In the genomic region with DNA sequence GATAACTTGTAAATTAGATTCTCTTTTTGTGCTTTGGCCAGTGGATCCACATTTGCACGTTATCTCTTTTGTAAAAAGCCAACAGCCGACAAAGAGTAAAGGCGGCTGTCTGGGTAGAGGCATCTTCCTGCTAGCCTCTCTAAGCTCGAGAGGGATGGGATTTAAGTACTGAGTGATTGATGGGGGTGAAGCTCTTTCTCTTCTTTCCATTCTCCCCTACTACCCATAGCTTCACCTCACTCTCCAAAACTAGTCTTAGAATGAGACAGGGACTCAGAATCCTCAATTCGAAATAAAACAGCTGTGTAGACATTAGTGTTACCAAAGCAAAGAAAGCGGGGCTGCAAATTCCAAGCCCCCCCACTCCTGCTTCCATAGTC, we compare ENCODE assay signal across 10 cellular contexts. TPM values are rescaled to one million over a fixed set of nuclear protein-coding genes. Genes with fewer than 3 reads are reported as not detected.
DNase-seq lines count a peak whose midpoint lies in the region; ATAC-seq and TF ChIP-seq lines count a peak whose summit lies in the region.
"Had no signal": no experiment of that assay in that cellular context is flagged by ENCODE, and none has a peak within 500 bp of the region (broad histone marks: within the 10 kb centered on the region; RNA-seq: fewer than 3 reads in every experiment).

No MANE protein-coding gene starts in this region.

- no peak overlapping the region for H3K27ac ChIP-seq in CD4-positive, CD25-positive, alpha-beta regulatory T cell (ENCODE audit: insufficient read depth, low read length, poor library complexity, severe bottlenecking)
- no peak overlapping the region for H3K27ac ChIP-seq in HUES6 (ENCODE audit: low read depth, low read length)
- peak overlapping the region in 4 of 5 donors; percentile 11 to 87 (median 35) for H3K27ac ChIP-seq in adrenal gland
- peak overlapping the region; percentile 53 for H3K27ac ChIP-seq in lower lobe of right lung

- peak overlapping the region in 2 of 4 donors; percentile 41 to 94 for H3K4me3 Mint-ChIP-seq in CD4-positive, CD25-positive, alpha-beta regulatory T cell

- TF ChIP-seq CTCF in adrenal gland (IDR thresholded peaks at IDR 0.05) (no peak), lower lobe of right lung (IDR thresholded peaks at IDR 0.05) (no peak)

- H3K9me3 Mint-ChIP-seq in CD4-positive, CD25-positive, alpha-beta regulatory T cell: peaks cover 0 to 2% (median 0%) of the 10 kb centered on the region in 7 donors

- peaks cover 12 to 33% (median 20%) of the 10 kb centered on the region in 4 donors for H3K4me1 Mint-ChIP-seq in CD4-positive, CD25-positive, alpha-beta regulatory T cell

- peaks cover 15% of the 10 kb centered on the region for H3K4me1 ChIP-seq in CD4-positive, CD25-positive, alpha-beta regulatory T cell (ENCODE audit: control insufficient read depth, insufficient read depth, low read length, poor library complexity, severe bottlenecking)
- peaks cover 58% of the 10 kb centered on the region for H3K4me1 ChIP-seq in HUES6 (ENCODE audit: control insufficient read depth, insufficient read depth, low read length)
- peaks cover 24 to 66% of the 10 kb centered on the region in 2 donors for H3K4me1 ChIP-seq in adrenal gland (replicated peaks in 1 of 2)
- peaks cover 46% of the 10 kb centered on the region for H3K4me1 ChIP-seq in lower lobe of right lung

- intact Hi-C loops in adrenal gland (cut with DNase I): no loop called here
- intact Hi-C loops in lower lobe of right lung (cut with DNase I): no loop called here

- H3K9me3 ChIP-seq in CD4-positive, CD25-positive, alpha-beta regulatory T cell (ENCODE audit: control insufficient read depth in 2 of 2, low read length in 2 of 2): no peaks in the 10 kb centered on the region
- H3K9me3 ChIP-seq in HUES6 (ENCODE audit: control insufficient read depth, insufficient read depth, low read depth, low read length) (no peaks in the 10 kb centered on the region), adrenal gland (replicated peaks in 1 of 3) (no peaks in the 10 kb centered on the region), lower lobe of right lung (no peaks in the 10 kb centered on the region)

- no peaks in the 10 kb centered on the region for H3K36me3 Mint-ChIP-seq in CD4-positive, CD25-positive, alpha-beta regulatory T cell

- ATAC-seq in CD4-positive, CD25-positive, alpha-beta regulatory T cell (ENCODE audit: low read depth in 2 of 2): no peak
- no peak for ATAC-seq in lower lobe of right lung
- ATAC-seq in HG02884 (IDR thresholded peaks at IDR 0.05; ENCODE audit: unreplicated experiment): no peak
- no peak for ATAC-seq in HG03025 (IDR thresholded peaks at IDR 0.05; ENCODE audit: low FRiP score, unreplicated experiment)

- WGBS in adrenal gland, 4 donors: 39 to 61% (median 46%) methylated on average over 6 of the region's 6 CpGs

- peak overlapping the region in 2 of 3 donors; percentile 1 to 27 for H3K27ac Mint-ChIP-seq in CD4-positive, CD25-positive, alpha-beta regulatory T cell

- DNase-seq in CD4-positive, CD25-positive, alpha-beta regulatory T cell: no peak
- no peak for DNase-seq in adrenal gland
- DNase-seq in lower lobe of right lung: no peak
- DNase-seq in dedifferentiated amniotic fluid mesenchymal stem cell (ENCODE audit: extremely low spot score): no peak
- DNase-seq in germinal center (ENCODE audit: low spot score): no peak
- DNase-seq: head of caudate nucleus; stimulated activated CD4-positive, alpha-beta T cell treated with anti-CD3 and anti-CD28 coated beads, Interleukin-2, amount 100 ng/mL, for 24 hours had no signal

- H3K9ac ChIP-seq in HUES6 (ENCODE audit: low read length): no peak overlapping the region

- TF ChIP-seq POLR2A in adrenal gland (IDR thresholded peaks at IDR 0.05): no peak

- no peaks in the 10 kb centered on the region for H3K36me3 ChIP-seq in CD4-positive, CD25-positive, alpha-beta regulatory T cell (ENCODE audit: control insufficient read depth, insufficient read depth, low read length)
- H3K36me3 ChIP-seq in HUES6 (ENCODE audit: control insufficient read depth, insufficient read depth, low read length): peaks cover 3% of the 10 kb centered on the region; the same call in 1 of the 2 replicates
- no peaks in the 10 kb centered on the region for H3K36me3 ChIP-seq in adrenal gland (replicated peaks in 1 of 2)
- no peaks in the 10 kb centered on the region for H3K36me3 ChIP-seq in lower lobe of right lung

- no peak overlapping the region for H3K4me3 ChIP-seq in CD4-positive, CD25-positive, alpha-beta regulatory T cell (ENCODE audit: low read depth, low read length)
- peak overlapping the region; percentile 92 for H3K4me3 ChIP-seq in HUES6 (ENCODE audit: low read depth, low read length)
- peak overlapping the region in 2 of 4 donors; percentile 16 to 75 for H3K4me3 ChIP-seq in adrenal gland
- H3K4me3 ChIP-seq in lower lobe of right lung: peak overlapping the region; percentile 90

- H3K27me3 Mint-ChIP-seq in CD4-positive, CD25-positive, alpha-beta regulatory T cell: peaks cover 7% of the 10 kb centered on the region

- no peaks in the 10 kb centered on the region for H3K27me3 ChIP-seq in CD4-positive, CD25-positive, alpha-beta regulatory T cell (ENCODE audit: control insufficient read depth, insufficient read depth, low read length)
- H3K27me3 ChIP-seq in HUES6 (ENCODE audit: control insufficient read depth, insufficient read depth, low read length): no peaks in the 10 kb centered on the region
- no peaks in the 10 kb centered on the region for H3K27me3 ChIP-seq in adrenal gland
- H3K27me3 ChIP-seq in lower lobe of right lung (ENCODE audit: low read depth): no peaks in the 10 kb centered on the region

RNA-seq across cellular contexts. Expression of a gene that starts 3.5 kb away (rescaled TPM):
- total RNA-seq in CD4-positive, CD25-positive, alpha-beta regulatory T cell: 18.3 TPM
- 1 to 10 TPM; 3.7 to 7.7 (median 4.5) TPM for polyA plus RNA-seq in CD4-positive, CD25-positive, alpha-beta regulatory T cell
- total RNA-seq in adrenal gland (100 to 1,000 TPM in 7 of 8 donors, 10 to 100 TPM in 1; 55.3 to 231 (median 138) TPM), lower lobe of right lung (46.1 TPM)
- polyA plus RNA-seq in adrenal gland: 10 to 100 TPM; 43.4 to 57.8 (median 56.1) TPM

RNA-seq across cellular contexts. Expression of a gene that starts 43.6 kb away (rescaled TPM):
- total RNA-seq in CD4-positive, CD25-positive, alpha-beta regulatory T cell: 49.7 TPM
- polyA plus RNA-seq in CD4-positive, CD25-positive, alpha-beta regulatory T cell: 10 to 100 TPM; 40.8 to 53.2 (median 46.6) TPM
- 100 to 1,000 TPM in 5 of 8 donors, 10 to 100 TPM in 3; 72.2 to 156 (median 113) TPM for total RNA-seq in adrenal gland
- 10 to 100 TPM; 73.8 to 94.2 (median 86.2) TPM for polyA plus RNA-seq in adrenal gland
- total RNA-seq in lower lobe of right lung: 71.5 TPM

Comparison
In these comparisons a context has a peak if more than half of its experiments do, and no peak if none do; other contexts are left out.
1. H3K27ac ChIP-seq: peak in adrenal gland (4 of 5) and lower lobe of right lung (single experiment); none in CD4-positive, CD25-positive, alpha-beta regulatory T cell (single experiment) and HUES6 (single experiment).